Comparison of ENCODE assay signal across 8 cellular contexts in the genomic region with DNA sequence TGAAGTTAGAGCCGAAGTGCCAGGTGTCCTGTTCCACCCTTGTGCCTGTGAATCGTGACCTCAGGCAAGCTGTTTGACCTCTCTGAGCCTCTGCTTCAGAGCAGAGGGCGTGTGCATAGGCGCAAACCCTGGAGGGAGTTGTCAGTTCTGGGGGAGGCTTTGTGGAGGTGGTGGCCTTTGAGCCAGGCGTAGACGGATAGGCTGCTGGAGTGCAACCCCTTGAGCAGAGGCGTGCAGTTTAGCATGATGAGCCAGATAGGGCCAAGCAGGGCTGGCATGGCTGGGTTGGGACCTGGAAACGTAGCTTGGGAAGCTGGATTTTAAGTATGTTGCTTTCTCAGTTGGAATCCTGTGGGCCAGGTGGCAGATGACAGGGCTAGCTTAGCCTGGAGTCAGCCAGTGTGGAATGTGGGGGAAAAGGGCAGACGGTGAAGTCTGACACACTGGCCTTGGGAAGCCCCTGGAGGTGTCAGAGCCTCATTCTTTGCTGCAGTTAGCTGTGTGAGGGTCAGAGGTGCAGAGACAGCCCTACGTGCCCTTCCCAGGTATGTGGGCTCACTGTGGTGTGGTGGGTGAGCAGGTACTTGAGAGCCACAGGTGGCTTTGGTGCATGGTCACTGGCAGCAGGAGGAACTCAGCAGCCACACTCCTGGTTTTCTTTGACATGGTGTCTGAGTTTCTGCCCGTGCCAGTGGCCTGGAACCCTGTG.
DNase-seq lines count a peak whose midpoint lies in the region; ATAC-seq and TF ChIP-seq lines count a peak whose summit lies in the region.

No MANE protein-coding gene starts in this region.

- 26 to 52% (median 41%) methylated on average over 10 to 11 of the region's 11 CpGs for WGBS in heart left ventricle, 4 donors

- H3K9ac ChIP-seq in muscle layer of colon (ENCODE audit: low read length): peak overlapping the region; percentile 59

- H3K36me3 ChIP-seq in heart left ventricle (peaks cover 0 to 3% (median 0%) of the 10 kb centered on the region in 9 donors), muscle layer of colon (ENCODE audit: insufficient read depth, low read length) (no peaks in the 10 kb centered on the region), uterus (no peaks in the 10 kb centered on the region), MG63 (no peaks in the 10 kb centered on the region)

- DNase-seq in heart left ventricle: no peak
- DNase-seq in left cardiac atrium: no peak
- no peak for DNase-seq in dorsolateral prefrontal cortex
- no peak for DNase-seq in uterus
- DNase-seq in MG63: no peak

- peak overlapping the region in 9 of 12 donors; percentile 52 to 75 (median 59) for H3K4me3 ChIP-seq in heart left ventricle
- H3K4me3 ChIP-seq in dorsolateral prefrontal cortex: peak overlapping the region in 10 of 59 donors; percentile 41 to 68 (median 58)
- peak overlapping the region in 1 of 2 donors; percentile 69 for H3K4me3 ChIP-seq in muscle layer of colon (ENCODE audit: low read depth in 1 of 2, low read length in 2 of 2)
- peak overlapping the region; percentile 29 to 49 for H3K4me3 ChIP-seq in uterus
- no peak overlapping the region for H3K4me3 ChIP-seq in MG63

- H3K27me3 ChIP-seq in heart left ventricle (no peaks in the 10 kb centered on the region), dorsolateral prefrontal cortex (no peaks in the 10 kb centered on the region), muscle layer of colon (ENCODE audit: control insufficient read depth in 1 of 2, insufficient read depth in 2 of 2, low read length in 2 of 2) (no peaks in the 10 kb centered on the region), uterus (no peaks in the 10 kb centered on the region), MG63 (no peaks in the 10 kb centered on the region)

- no peak for TF ChIP-seq POLR2A in heart left ventricle (IDR thresholded peaks at IDR 0.05)
- TF ChIP-seq POLR2A in uterus (IDR thresholded peaks at IDR 0.05): no peak

- no peaks in the 10 kb centered on the region for H3K9me3 ChIP-seq in heart left ventricle
- no peaks in the 10 kb centered on the region for H3K9me3 ChIP-seq in muscle layer of colon (ENCODE audit: low read length)
- H3K9me3 ChIP-seq in uterus: no peaks in the 10 kb centered on the region
- no peaks in the 10 kb centered on the region for H3K9me3 ChIP-seq in MG63

- H3K27ac ChIP-seq in heart left ventricle: peak overlapping the region; percentile 87 to 99 (median 94)
- H3K27ac ChIP-seq in dorsolateral prefrontal cortex: peak overlapping the region in 49 of 59 donors; percentile 13 to 91 (median 83)
- H3K27ac ChIP-seq in muscle layer of colon (ENCODE audit: low read depth, low read length): peak overlapping the region; percentile 70
- H3K27ac ChIP-seq in uterus: peak overlapping the region; percentile 83 to 89

- peaks cover 27 to 99% (median 94%) of the 10 kb centered on the region in 12 donors for H3K4me1 ChIP-seq in heart left ventricle
- peaks cover 78% of the 10 kb centered on the region for H3K4me1 ChIP-seq in muscle layer of colon (ENCODE audit: insufficient read depth, low read length)
- H3K4me1 ChIP-seq in uterus: peaks cover 7 to 43% of the 10 kb centered on the region in 2 donors

- intact Hi-C loops in heart left ventricle (cut with DNase I) (loop anchor here in 9 of 10 donors (2.0 to 10.0 kb wide), 10 partner anchors 43 to 250 kb away; no protein-coding TSS in a partner anchor), left cardiac atrium (cut with DNase I) (loop anchor here (5.0 to 10.0 kb wide), 2 partner anchors 247 to 250 kb away; no protein-coding TSS in a partner anchor), dorsolateral prefrontal cortex (cut with DNase I) (loop anchor here (2.0 to 10.0 kb wide), 6 partner anchors 58 to 350 kb away; a partner anchor contains a TSS), uterus (cut with DNase I; ENCODE audit: low total_unique reads) (no loop called here)

- no peak for TF ChIP-seq CTCF in heart left ventricle (IDR thresholded peaks at IDR 0.05)
- TF ChIP-seq CTCF in dorsolateral prefrontal cortex (IDR thresholded peaks at IDR 0.05 in 54 of 56, conservative IDR thresholded peaks at IDR 0.05 in 2 of 56; ENCODE audit: low read depth in 1 of 56, partially characterized antibody in 56 of 56): peak in 2 of 56 donors; percentile 5 to 14
- no peak for TF ChIP-seq CTCF in uterus (IDR thresholded peaks at IDR 0.05)

- ATAC-seq in heart left ventricle (no peak), left cardiac atrium (no peak), GM19035 (IDR thresholded peaks at IDR 0.05; ENCODE audit: unreplicated experiment) (no peak), GM21619 (IDR thresholded peaks at IDR 0.05; ENCODE audit: unreplicated experiment) (no peak)
